ENCODE assay signal across 21 cellular contexts in the genomic region with DNA sequence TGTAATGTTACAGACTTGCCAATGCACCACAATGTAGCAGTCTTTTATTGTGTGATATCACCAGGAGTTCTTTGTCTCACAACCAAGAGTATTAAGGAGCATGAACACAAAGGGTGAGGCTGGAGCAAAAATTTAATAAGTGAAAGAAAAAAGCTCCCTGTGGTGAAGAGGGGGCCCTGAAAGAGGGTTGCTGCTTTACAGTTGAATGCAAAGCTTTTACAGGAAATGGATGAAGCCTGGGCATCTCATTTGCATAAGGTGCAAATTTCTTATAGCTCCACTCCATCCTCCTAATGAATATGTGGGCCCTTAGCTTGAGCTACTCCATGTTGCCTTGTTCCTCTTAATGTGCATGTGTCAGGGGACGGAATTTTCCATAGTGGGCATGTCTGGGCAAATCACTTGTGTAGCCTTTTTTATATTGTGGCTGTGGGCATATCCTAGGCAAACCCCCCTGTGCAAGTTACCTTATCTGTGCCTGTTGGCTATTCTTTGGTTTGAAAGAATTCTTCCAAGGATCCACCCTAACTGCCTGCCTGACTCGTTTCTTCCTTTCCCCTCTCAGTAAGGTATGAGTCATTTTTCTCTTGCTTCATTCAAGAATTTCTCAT. TPM values are rescaled to one million over a fixed set of nuclear protein-coding genes. Genes with fewer than 3 reads are reported as not detected.
DNase-seq lines count a peak whose midpoint lies in the region; ATAC-seq, FAIRE-seq and TF ChIP-seq lines count a peak whose summit lies in the region.
"Had no signal": no experiment of that assay in that cellular context is flagged by ENCODE, and none has a peak within 500 bp of the region (broad histone marks: within the 10 kb centered on the region; RNA-seq: fewer than 3 reads in every experiment).

No MANE protein-coding gene starts in this region.

- FAIRE-seq in bronchial epithelial cell (lab: Jason Lieb, UNC) (no peak), HTR-8/SVneo (lab: Jason Lieb, UNC) (no peak), D721Med (lab: Jason Lieb, UNC) (no peak)

- H3K18ac ChIP-seq in IMR-90 (ENCODE audit: low read depth, low read length): no peak overlapping the region

- no peak overlapping the region for H3K56ac ChIP-seq in IMR-90 (ENCODE audit: extremely low read depth, insufficient read depth, low read length)

- no peak for TF ChIP-seq RAD21 in IMR-90 (IDR thresholded peaks at IDR 0.05; ENCODE audit: low read length)

- H2AK9ac ChIP-seq in IMR-90 (replicated peaks; ENCODE audit: low read depth, low read length, poor library complexity): no peak overlapping the region

- H3K4me3 ChIP-seq in A673 (ENCODE audit: low read depth, low read length, poor library complexity, severe bottlenecking) (no peak overlapping the region), IMR-90 (ENCODE audit: insufficient read depth, low read depth, low read length) (no peak overlapping the region), bronchial epithelial cell (ENCODE audit: low read depth, low read length) (no peak overlapping the region)
- H3K4me3 ChIP-seq: body of pancreas, MG63, Peyer's patch, spleen had no signal

- H4K8ac ChIP-seq in IMR-90 (ENCODE audit: low read depth in 2 of 2, low read length in 2 of 2): no peak overlapping the region

- H3K14ac ChIP-seq in IMR-90 (replicated peaks; ENCODE audit: low read depth, low read length): no peak overlapping the region

- POLR2A ChIA-PET in A673 (lab: Charles Lee; ENCODE audit: low non-redundant PET) (no interaction called here), IMR-90 (lab: Charles Lee; ENCODE audit: unreplicated experiment) (no interaction called here)

- H3K79me1 ChIP-seq in IMR-90 (ENCODE audit: low read depth in 1 of 2, low read length in 2 of 2): no peaks in the 10 kb centered on the region

- TF ChIP-seq CTCF in A673 (conservative IDR thresholded peaks at IDR 0.05; ENCODE audit: low read depth, low read length) (no peak), IMR-90 (conservative IDR thresholded peaks at IDR 0.05; ENCODE audit: low read depth, low read length) (no peak), bronchial epithelial cell (IDR thresholded peaks at IDR 0.05; ENCODE audit: insufficient read depth, low read length, severe bottlenecking) (no peak), D721Med (IDR thresholded peaks at IDR 0.05; ENCODE audit: insufficient read depth, missing control alignments) (no peak)

- intact Hi-C loops in A673 (cut with micrococcal nuclease; ENCODE audit: unreplicated experiment): no loop called here
- intact Hi-C loops in IMR-90 (cut with micrococcal nuclease): no loop called here

- H3K27ac ChIP-seq in A673 (ENCODE audit: low read depth, low read length, poor library complexity, severe bottlenecking) (peak overlapping the region; percentile 28), IMR-90 (ENCODE audit: insufficient read depth, low read length) (no peak overlapping the region)
- H3K27ac ChIP-seq: body of pancreas, Peyer's patch, spleen had no signal

- dilution Hi-C loops in IMR-90 (cut with HindIII; ENCODE audit: low sequenced_read_pairs, unreplicated experiment): no loop called here

- H2BK5ac ChIP-seq in IMR-90 (ENCODE audit: low read depth, low read length, poor library complexity, severe bottlenecking): no peak overlapping the region

- no peak overlapping the region for H4K91ac ChIP-seq in IMR-90 (ENCODE audit: insufficient read depth, low read depth, low read length)

- no peak for ATAC-seq in IMR-90 (ENCODE audit: low read depth)
- ATAC-seq in GM21576 (IDR thresholded peaks at IDR 0.05; ENCODE audit: unreplicated experiment): no peak
- ATAC-seq: body of pancreas; stimulated activated memory B cell treated with anti-CD40 and anti-IgM and Interleukin-4, amounts not matched to agents 10 μg/mL and 1 μg/mL and 100 μg/mL, for 72 hours had no signal

- H2BK120ac ChIP-seq in IMR-90 (ENCODE audit: low read depth, low read length): no peak overlapping the region

- H3K9ac ChIP-seq in IMR-90 (ENCODE audit: low read depth, low read length): no peak overlapping the region

- H2BK20ac ChIP-seq in IMR-90 (ENCODE audit: low read depth, low read length): no peak overlapping the region

- H2AK5ac ChIP-seq in IMR-90 (ENCODE audit: low read depth, low read length): no peak overlapping the region

- BruUV-seq in A673 (replicated peaks; lab: Mats Ljungman, UMichigan) (no TSS peak), IMR-90 (replicated peaks; lab: Mats Ljungman, UMichigan) (no TSS peak)

- H4K20me1 ChIP-seq in IMR-90 (ENCODE audit: insufficient read depth, low read length): no peaks in the 10 kb centered on the region

- CTCF ChIA-PET in A673 (lab: Charles Lee) (no interaction called here), IMR-90 (lab: Yijun Ruan, JAX) (interaction anchor here (1.1 kb wide), 1 partner anchor 13 kb away, joined by 3 read pairs; no protein-coding TSS in a partner anchor)

- no peak for TF ChIP-seq POLR2A in IMR-90 (IDR thresholded peaks at IDR 0.05; ENCODE audit: low read depth, low read length)

- no peak overlapping the region for H4K5ac ChIP-seq in IMR-90 (ENCODE audit: low read depth, low read length)

- H3K27me3 ChIP-seq in A673 (replicated peaks; ENCODE audit: insufficient read depth, low read depth, low read length, poor library complexity) (no peaks in the 10 kb centered on the region), IMR-90 (ENCODE audit: control insufficient read depth, insufficient read depth, low read length) (no peaks in the 10 kb centered on the region), bronchial epithelial cell (ENCODE audit: control insufficient read depth, insufficient read depth, low read length) (no peaks in the 10 kb centered on the region)
- H3K27me3 ChIP-seq: body of pancreas, MG63, Peyer's patch, spleen had no signal

- H3K9me1 ChIP-seq in IMR-90 (ENCODE audit: insufficient read depth, low read length): no peaks in the 10 kb centered on the region

- H2BK15ac ChIP-seq in IMR-90 (ENCODE audit: low read depth, low read length): no peak overlapping the region

- DNase-seq in A673 (ENCODE audit: low spot score): peak; percentile 93
- peak; percentile 11 for DNase-seq in IMR-90
- peak; percentile 94 for DNase-seq in bronchial epithelial cell (ENCODE audit: low read depth)
- peak; percentile 64 for DNase-seq in iris pigment epithelial cell (ENCODE audit: low read depth)
- no peak for DNase-seq in HTR-8/SVneo (ENCODE audit: insufficient read length, low spot score)
- DNase-seq in NCI-H1436 treated with DMSO at 0.1 percent for 48 hours (lab: John Stamatoyannopoulos, UW): no peak
- DNase-seq in D721Med (ENCODE audit: insufficient read length, low spot score): no peak
- DNase-seq: activated CD4-positive, alpha-beta T cell treated with anti-CD3 and anti-CD28 coated beads, Interleukin-2, amount 10 ng/mL, durations not matched to agents 7 days and 5 days; activated naive CD4-positive, alpha-beta T cell treated with anti-CD3 and anti-CD28 coated beads, Interleukin-2, amount 50 U/mL, for 16 hours; activated T-cell treated with anti-CD3 and anti-CD28 coated beads for 4 hours; body of pancreas; CD8-positive, alpha-beta memory T cell; MG63; NCI-H1930; NCI-H774; Peyer's patch; posterior cingulate gyrus; spleen had no signal

- WGBS in IMR-90 (ENCODE audit: extremely low coverage in 2 of 2, insufficient read length in 1 of 2), 2 experiments: no CpG with 5 or more reads among the region's 2 CpGs

- peaks cover 4% of the 10 kb centered on the region for H3K9me3 ChIP-seq in A673 (ENCODE audit: low read depth, low read length, poor library complexity, severe bottlenecking)
- peaks cover 4% of the 10 kb centered on the region; the same call in 1 of the 2 replicates for H3K9me3 ChIP-seq in IMR-90 (ENCODE audit: control insufficient read depth, insufficient read depth, low read length)
- H3K9me3 ChIP-seq: body of pancreas, Peyer's patch had no signal

- in situ Hi-C loops in IMR-90 (cut with MboI; ENCODE audit: low sequenced_read_pairs): no loop called here

- H3K4me1 ChIP-seq in A673 (ENCODE audit: insufficient read depth, low read length, poor library complexity, severe bottlenecking): peaks cover 19% of the 10 kb centered on the region
- H3K4me1 ChIP-seq in IMR-90 (ENCODE audit: control insufficient read depth, insufficient read depth, low read length): no peaks in the 10 kb centered on the region
- H3K4me1 ChIP-seq: Peyer's patch, spleen had no signal

- H3K4ac ChIP-seq in IMR-90 (ENCODE audit: low read depth, low read length): no peak overlapping the region

- no peak overlapping the region for H2AFZ ChIP-seq in IMR-90 (replicated peaks; ENCODE audit: low read length, poor library complexity)

- H3K36me3 ChIP-seq in A673 (ENCODE audit: insufficient read depth, low read length, poor library complexity, severe bottlenecking) (peaks cover 4% of the 10 kb centered on the region), IMR-90 (ENCODE audit: control insufficient read depth, insufficient read depth, low read length) (no peaks in the 10 kb centered on the region; the same call in 1 of the 2 replicates), bronchial epithelial cell (ENCODE audit: control insufficient read depth, insufficient read depth, low read length) (no peaks in the 10 kb centered on the region)
- H3K36me3 ChIP-seq: MG63, Peyer's patch, spleen had no signal

- no peak overlapping the region for H3K4me2 ChIP-seq in IMR-90 (ENCODE audit: low read depth, low read length)

- no peak overlapping the region for H3K23ac ChIP-seq in IMR-90 (ENCODE audit: low read depth, low read length)

TF ChIP-seq in IMR-90, 13 proteins besides CTCF, POLR2A, EP300 and RAD21:
- TF ChIP-seq CEBPB (IDR thresholded peaks at IDR 0.05; ENCODE audit: low read depth, low read length): peak; percentile 46; the same call in 1 of the 2 replicates
- TF ChIP-seq RCOR1 (IDR thresholded peaks at IDR 0.05; ENCODE audit: insufficient replicate concordance, low read length): no peak

RNA-seq across cellular contexts. Expression of gene TRPC4, which starts 45.3 kb away (rescaled TPM):
- 25.3 and 27.0 TPM in 2 replicates for total RNA-seq in A673 (2021)
- total RNA-seq in IMR-90 (2012; rRNA removed): 5.2 and 5.3 TPM in 2 replicates
- polyA plus RNA-seq in IMR-90 (2012; rRNA removed): 1.4 and 1.9 TPM in 2 replicates
- 0.42 and 0.45 TPM in 2 replicates for polyA plus RNA-seq in IMR-90 (2012; cell fraction: cytosol; rRNA removed)
- 0.39 and 1.9 TPM in 2 replicates for polyA plus RNA-seq in IMR-90 (2012; cell fraction: nucleus; rRNA removed; ENCODE audit: low replicate concordance)
- total RNA-seq in bronchial epithelial cell: 0.26 TPM in 1 of 2 replicates, not detected in the other
- total RNA-seq: activated CD4-positive, alpha-beta T cell treated with anti-CD3 and anti-CD28 coated beads, Interleukin-2, amount 10 ng/mL, durations not matched to agents 7 days and 5 days; CD8-positive, alpha-beta memory T cell; dermis microvascular lymphatic vessel endothelial cell had no signal
- polyA plus RNA-seq: CD8-positive, alpha-beta memory T cell had no signal

Comparison
In these comparisons a context has a peak if more than half of its experiments do, and no peak if none do; other contexts are left out.
1. DNase-seq: peak in A673 (single experiment), IMR-90 (single experiment), bronchial epithelial cell (single experiment) and iris pigment epithelial cell (single experiment); none in HTR-8/SVneo (single experiment), NCI-H1436 treated with DMSO at 0.1 percent for 48 hours (single experiment) and D721Med (single experiment).